In genomic region chr15:66496951-66497501, GRCh38 we compare ENCODE assay signal across 8 cellular contexts. TPM values are rescaled to one million over a fixed set of nuclear protein-coding genes. Genes with fewer than 3 reads are reported as not detected.
DNase-seq lines count a peak whose midpoint lies in the region; ATAC-seq and TF ChIP-seq lines count a peak whose summit lies in the region.

No MANE protein-coding gene starts in this region.

- H3K9me3 ChIP-seq in HEK293 (ENCODE audit: control insufficient read depth, insufficient read depth, low read depth, low read length), result no peaks in the 10 kb centered on the region

- H3K4me1 ChIP-seq in HEK293 (ENCODE audit: control insufficient read depth, insufficient read depth, low read length), result peaks cover 2% of the 10 kb centered on the region; the same call in 1 of the 2 replicates

- POLR2A ChIA-PET in GM10248 (lab: Yijun Ruan, JAX) (interaction anchor here (1.6 to 3.2 kb wide), 3 partner anchors 13 to 109 kb away, joined by 5 to 17 read pairs (median 8); partner anchors contain the start of gene MAP2K1), HEK293 (lab: Yijun Ruan, JAX) (interaction anchor here (0.6 to 3.5 kb wide), 6 partner anchors 8 to 119 kb away, joined by 3 to 26 read pairs (median 7); partner anchors contain the start of gene MAP2K1)

- peak; percentile 30 for DNase-seq in GM10248 (ENCODE audit: extremely low spot score)
- peak; percentile 24 for DNase-seq in RPMI8226
- DNase-seq in epithelial cell of esophagus (ENCODE audit: low read depth), result no peak
- no peak for DNase-seq in omental fat pad (ENCODE audit: low spot score)
- no peak for DNase-seq in DMS153 treated with DMSO at 0.1 percent for 48 hours (lab: John Stamatoyannopoulos, UW; ENCODE audit: unreplicated experiment)
- no peak for DNase-seq in activated gamma-delta T cell (lab: John Stamatoyannopoulos, UW)
- no peak for DNase-seq in DMS153 (lab: John Stamatoyannopoulos, UW)

- peak overlapping the region; percentile 75 for H3K4me3 ChIP-seq in HEK293 (ENCODE audit: low read depth, low read length)
- peak overlapping the region; percentile 82 for H3K4me3 ChIP-seq in epithelial cell of esophagus (ENCODE audit: low read length)

- CTCF ChIA-PET in GM10248 (lab: Yijun Ruan, JAX) (interaction anchor here (0.7 to 4.3 kb wide), 28 partner anchors 7 to 865 kb away, joined by 3 to 63 read pairs (median 8); partner anchors contain the start of genes DIS3L, MAP2K1 and TIPIN), HEK293 (lab: Yijun Ruan, JAX) (interaction anchor here (0.6 to 3.2 kb wide), 24 partner anchors 8 to 684 kb away, joined by 3 to 58 read pairs (median 8); partner anchors contain the start of genes MAP2K1 and ZWILCH)

- TF ChIP-seq CTCF in GM10248 (IDR thresholded peaks at IDR 0.05; ENCODE audit: control extremely low read depth, extremely low read depth, low read depth, missing control alignments), result no peak
- no peak for TF ChIP-seq CTCF in HEK293 (tag by site-specific recombination; IDR thresholded peaks at IDR 0.05)
- no peak for TF ChIP-seq CTCF in epithelial cell of esophagus (IDR thresholded peaks at IDR 0.05; ENCODE audit: insufficient read depth, low read depth, low read length, missing control alignments)
- TF ChIP-seq CTCF in omental fat pad (IDR thresholded peaks at IDR 0.05), result no peak

- peaks cover 79 to 95% of the 10 kb centered on the region in 2 experiments for H3K36me3 ChIP-seq in HEK293 (ENCODE audit: control insufficient read depth in 2 of 2, insufficient read depth in 1 of 2, low read length in 2 of 2)

- peak overlapping the region; percentile 65 for H3K27ac ChIP-seq in HEK293 (ENCODE audit: extremely low read depth, low read depth, low read length)

- peak; percentile 2 for ATAC-seq in omental fat pad (ENCODE audit: low FRiP score)

TF ChIP-seq in HEK293, 187 proteins besides CTCF, POLR2A, EP300 and RAD21:
- TF ChIP-seq ZNF292 (tag by site-specific recombination; IDR thresholded peaks at IDR 0.05; ENCODE audit: borderline replicate concordance, low read depth), result no peak
- 0 out of 2 replicates have a peak, but pooled peaks have one; percentile 9 for TF ChIP-seq ZNF768 (tag by site-specific recombination; IDR thresholded peaks at IDR 0.05)

RNA-seq across cellular contexts. Expression of gene SNAPC5, which starts 0.5 kb away (rescaled TPM):
- 10 to 100 TPM; 22.0 to 35.8 (median 26.4) TPM for total RNA-seq in omental fat pad

RNA-seq across cellular contexts. Expression of gene RPL4, which starts 7.6 kb away (rescaled TPM):
- 1,000 to 10,000 TPM; 2,591 to 3,358 (median 3,050) TPM for total RNA-seq in omental fat pad

RNA-seq across cellular contexts. Expression of gene ZWILCH, which starts 8.1 kb away (rescaled TPM):
- 1 to 10 TPM; 2.5 to 4.8 (median 3.8) TPM for total RNA-seq in omental fat pad

Comparison
In these comparisons a context has a peak if more than half of its experiments do, and no peak if none do; other contexts are left out.
1. DNase-seq: peak in GM10248 (single experiment) and RPMI8226 (single experiment); none in epithelial cell of esophagus (single experiment), omental fat pad (single experiment), DMS153 treated with DMSO at 0.1 percent for 48 hours (single experiment), activated gamma-delta T cell (single experiment) and DMS153 (single experiment).